In the genomic region with DNA sequence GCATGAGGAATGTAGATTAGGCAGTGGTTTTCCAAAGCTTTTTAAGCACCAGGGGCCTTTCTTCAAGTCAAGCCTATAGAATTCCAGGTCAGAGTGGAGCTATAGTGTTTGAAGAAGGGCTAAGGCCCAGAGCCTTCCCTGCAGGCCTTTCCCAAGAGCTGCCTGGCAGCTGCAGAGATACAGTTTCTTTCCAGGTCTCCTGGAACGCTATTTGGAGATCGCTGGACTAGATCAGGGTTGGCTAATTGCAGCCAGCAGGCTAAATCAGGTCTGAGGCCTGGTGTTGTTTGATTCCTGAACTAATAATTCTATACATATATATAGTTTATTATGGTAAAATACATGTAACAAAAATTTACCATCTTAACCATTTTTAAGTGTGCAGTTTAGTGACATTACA, we compare ENCODE assay signal across 24 cellular contexts.
"Had no signal": no experiment of that assay in that cellular context is flagged by ENCODE, and none has a peak within 500 bp of the region (broad histone marks: within the 10 kb centered on the region; RNA-seq: fewer than 3 reads in every experiment).

No MANE protein-coding gene starts in this region.

- H3K9me3 ChIP-seq: gastrocnemius medialis, ovary, right lobe of liver, thoracic aorta, upper lobe of right lung, uterus had no signal

- H3K27ac ChIP-seq: dorsolateral prefrontal cortex, heart left ventricle, hepatocyte, left lung, ovary, right lobe of liver, thoracic aorta, tibial nerve, upper lobe of right lung, uterus had no signal

- H3K36me3 ChIP-seq: gastrocnemius medialis, heart left ventricle, left lung, ovary, right lobe of liver, thoracic aorta, tibial nerve, upper lobe of right lung, uterus had no signal

- H3K27me3 ChIP-seq: dorsolateral prefrontal cortex, gastrocnemius medialis, heart left ventricle, hepatocyte, left lung, ovary, right lobe of liver, tibial nerve, upper lobe of right lung, uterus had no signal

- ATAC-seq: left cardiac atrium; left lung; naive thymus-derived CD8-positive, alpha-beta T cell; right lobe of liver; stimulated activated naive B cell treated with anti-CD40 and anti-IgM and Interleukin-4, amounts not matched to agents 10 μg/mL and 1 μg/mL and 100 μg/mL, for 72 hours; upper lobe of right lung had no signal

- H3K4me3 ChIP-seq: dorsolateral prefrontal cortex, gastrocnemius medialis, heart left ventricle, hepatocyte, left lung, ovary, right lobe of liver, thoracic aorta, tibial nerve, upper lobe of right lung, uterus had no signal

- DNase-seq: dorsolateral prefrontal cortex; effector CD4-positive, alpha-beta T cell; foreskin fibroblast; heart left ventricle; left cardiac atrium; left lung; mesenchymal stem cell; naive thymus-derived CD8-positive, alpha-beta T cell; nephron progenitor cell; occipital lobe; ovary; posterior cingulate gyrus; retina; right lobe of liver; small intestine; stimulated activated CD4-positive, alpha-beta T cell treated with anti-CD3 and anti-CD28 coated beads, Interleukin-15, amount 100 ng/mL, for 24 hours; stimulated activated CD4-positive, alpha-beta T cell treated with anti-CD3 and anti-CD28 coated beads, Interleukin-2, amount 100 ng/mL, for 48 hours; stimulated activated naive B cell treated with anti-CD40 and anti-IgM and Interleukin-4, amounts not matched to agents 10 μg/mL and 1 μg/mL and 100 μg/mL, for 72 hours; upper lobe of right lung; uterus had no signal

- H3K4me1 ChIP-seq: left lung, right lobe of liver, upper lobe of right lung had no signal
